In genomic region chr12:1610072-1610643, GRCh38 we compare ENCODE assay signal across 20 cellular contexts. TPM values are rescaled to one million over a fixed set of nuclear protein-coding genes. Genes with fewer than 3 reads are reported as not detected.
A peak's percentile ranks its signal among the peaks of the same experiment; 100 is the strongest.
DNase-seq lines count a peak whose midpoint lies in the region; ATAC-seq, FAIRE-seq and TF ChIP-seq lines count a peak whose summit lies in the region.
"Had no signal": no experiment of that assay in that cellular context is flagged by ENCODE, and none has a peak within 500 bp of the region (broad histone marks: within the 10 kb centered on the region; RNA-seq: fewer than 3 reads in every experiment).

No MANE protein-coding gene starts in this region.

- H3K36me3 Mint-ChIP-seq in HFFc6 (ENCODE audit: low read depth) = peaks cover 22% of the 10 kb centered on the region
- H3K36me3 Mint-ChIP-seq: CD14-positive monocyte; CD4-positive, alpha-beta memory T cell; IgD-negative memory B cell had no signal

- H4K20me1 ChIP-seq in K562 (replicated peaks; ENCODE audit: control insufficient read depth, insufficient read depth, low read length) = no peaks in the 10 kb centered on the region
- H4K20me1 ChIP-seq: BLaER1 had no signal

- H3K36me3 ChIP-seq in K562 (ENCODE audit: control insufficient read depth, insufficient read depth, low read length) (no peaks in the 10 kb centered on the region), liver (ENCODE audit: control insufficient read depth in 4 of 4, insufficient read depth in 3 of 4, low read depth in 1 of 4, low read length in 3 of 4) (no peaks in the 10 kb centered on the region), pancreas (no peaks in the 10 kb centered on the region), transverse colon (no peaks in the 10 kb centered on the region)
- H3K36me3 ChIP-seq: BLaER1 had no signal

- H3K9ac ChIP-seq in K562 (ENCODE audit: insufficient read depth in 1 of 2, low read depth in 2 of 2, low read length in 2 of 2) (no peak overlapping the region), liver (ENCODE audit: low read depth in 1 of 2, low read length in 2 of 2) (no peak overlapping the region)
- H3K9ac ChIP-seq: BLaER1 had no signal

- H3K79me2 ChIP-seq in K562 (ENCODE audit: control insufficient read depth, insufficient read depth, low read length) = no peaks in the 10 kb centered on the region

- intact Hi-C loops in K562 (cut with micrococcal nuclease) (no loop called here), pancreas (cut with DNase I) (no loop called here), transverse colon (cut with DNase I; ENCODE audit: low total_unique reads) (no loop called here)

- no peaks in the 10 kb centered on the region for H3K9me1 ChIP-seq in K562 (ENCODE audit: control insufficient read depth, insufficient read depth, low read length)

- H3K9me3 ChIP-seq in K562 (replicated peaks; ENCODE audit: control insufficient read depth, insufficient read depth, low read depth, low read length) (no peaks in the 10 kb centered on the region), liver (ENCODE audit: control insufficient read depth in 4 of 4, low read length in 3 of 4) (no peaks in the 10 kb centered on the region), pancreas (no peaks in the 10 kb centered on the region), transverse colon (no peaks in the 10 kb centered on the region)
- H3K9me3 ChIP-seq: BLaER1 had no signal

- no peak overlapping the region for H3K27ac ChIP-seq in K562 (ENCODE audit: extremely low read depth, low read depth, low read length)
- no peak overlapping the region for H3K27ac ChIP-seq in liver (ENCODE audit: low read depth in 1 of 2, low read length in 2 of 2)
- peak overlapping the region in 2 of 4 donors; percentile 34 to 62 for H3K27ac ChIP-seq in pancreas
- no peak overlapping the region for H3K27ac ChIP-seq in transverse colon
- H3K27ac ChIP-seq: BLaER1 had no signal

- H3K4me3 ChIP-seq in K562 = no peak overlapping the region
- H3K4me3 ChIP-seq in liver (ENCODE audit: low read depth in 1 of 3, low read length in 3 of 3) = no peak overlapping the region
- no peak overlapping the region for H3K4me3 ChIP-seq in pancreas
- no peak overlapping the region for H3K4me3 ChIP-seq in transverse colon
- H3K4me3 ChIP-seq: BLaER1 had no signal

- H3K4me1 ChIP-seq in K562 (replicated peaks in 1 of 2; ENCODE audit: control insufficient read depth in 2 of 2, insufficient read depth in 2 of 2, low read length in 2 of 2) (peaks cover 17 to 18% of the 10 kb centered on the region in 2 experiments; a peak in 4 of 5 replicates), liver (ENCODE audit: control insufficient read depth in 4 of 4, insufficient read depth in 4 of 4, low read length in 3 of 4) (peaks cover 5 to 46% (median 37%) of the 10 kb centered on the region in 4 donors), pancreas (peaks cover 28 to 35% (median 29%) of the 10 kb centered on the region in 3 donors), transverse colon (peaks cover 10 to 33% (median 13%) of the 10 kb centered on the region in 4 donors)

- no peak overlapping the region for H3K4me3 Mint-ChIP-seq in HFFc6
- H3K4me3 Mint-ChIP-seq: CD14-positive monocyte; CD4-positive, alpha-beta memory T cell; H9; IgD-negative memory B cell had no signal

- peaks cover 5% of the 10 kb centered on the region for H3K27me3 Mint-ChIP-seq in HFFc6 (ENCODE audit: insufficient read depth)

- ATAC-seq in K562 = no peak
- ATAC-seq in pancreas = peak in 3 of 4 donors; percentile 7 to 52 (median 38)
- no peak for ATAC-seq in GM18502 (IDR thresholded peaks at IDR 0.05; ENCODE audit: poor library complexity, unreplicated experiment)
- ATAC-seq in activated CD4-positive, CD25-positive, alpha-beta regulatory T cell treated with anti-CD3 and anti-CD28 coated beads, Interleukin-2, amount 50 U/mL, for 24 hours = no peak
- no peak for ATAC-seq in GM21447 (IDR thresholded peaks at IDR 0.05; ENCODE audit: unreplicated experiment)

- H3K4me2 ChIP-seq in K562 (ENCODE audit: insufficient read depth, low read length) = no peak overlapping the region
- H3K4me2 ChIP-seq: BLaER1 had no signal

- no peak for DNase-seq in HFFc6
- no peak for DNase-seq in K562 (ENCODE audit: extremely low read depth in 1 of 4, low spot score in 3 of 4)
- DNase-seq in pancreas = peak in 1 of 6 donors; percentile 51
- no peak for DNase-seq in transverse colon
- DNase-seq: 8988T; CD4-positive, alpha-beta memory T cell; DMS153; DMS79; GDM1; H9 had no signal

- peak overlapping the region; percentile 45; the same call in 1 of the 2 replicates for H2AFZ ChIP-seq in K562 (ENCODE audit: low read depth, low read length)

- no peak for TF ChIP-seq RAD21 in K562 (CRISPR knock-in tag; conservative IDR thresholded peaks at IDR 0.05 in 1 of 2, IDR thresholded peaks at IDR 0.05 in 1 of 2)
- TF ChIP-seq RAD21 in liver (IDR thresholded peaks at IDR 0.05) = no peak

- 85% methylated on average over 7 of the region's 7 CpGs for WGBS in K562 (ENCODE audit: insufficient coverage, low coverage, missing lambda C conversion rate)
- WGBS in liver = 37% methylated on average over 7 of the region's 7 CpGs
- WGBS in pancreas, 2 donors = 25 to 35% methylated on average over 7 of the region's 7 CpGs
- 54 to 87% methylated on average over 2 to 7 of the region's 7 CpGs for WGBS in transverse colon (ENCODE audit: low coverage in 1 of 2), 2 donors

- in situ Hi-C loops in K562 (cut with MboI) (no loop called here), transverse colon (cut with MboI; ENCODE audit: low pct_ligation_motif_present in 1 of 4, low pct_unique_long_range_greater_than_20kb in 1 of 4, low sequenced_read_pairs in 3 of 4) (no loop called here)

- CTCF ChIA-PET in K562 (lab: Yijun Ruan, JAX; ENCODE audit: low intra/inter-chr PET ratio) = no interaction called here

- peaks cover 80% of the 10 kb centered on the region for H3K4me1 Mint-ChIP-seq in HFFc6 (ENCODE audit: low read depth)

- no peak for FAIRE-seq in K562 (lab: Jason Lieb, UNC)
- FAIRE-seq in pancreas (lab: Jason Lieb, UNC) = no peak
- FAIRE-seq: GM12892, H1 had no signal

- POLR2A ChIA-PET in K562 (lab: Yijun Ruan, JAX) = no interaction called here

- peak overlapping the region; percentile 73 for H3K27ac Mint-ChIP-seq in HFFc6
- H3K27ac Mint-ChIP-seq: CD4-positive, alpha-beta memory T cell; H9; IgD-negative memory B cell had no signal

- H3K27me3 ChIP-seq in K562 (ENCODE audit: control insufficient read depth in 2 of 2, insufficient read depth in 2 of 2, low read length in 2 of 2) (no peaks in the 10 kb centered on the region), liver (ENCODE audit: control insufficient read depth in 4 of 4, insufficient read depth in 4 of 4, low read length in 3 of 4) (no peaks in the 10 kb centered on the region), pancreas (no peaks in the 10 kb centered on the region), transverse colon (no peaks in the 10 kb centered on the region)
- H3K27me3 ChIP-seq: BLaER1 had no signal

- no peaks in the 10 kb centered on the region for H3K9me3 Mint-ChIP-seq in HFFc6
- H3K9me3 Mint-ChIP-seq: CD14-positive monocyte, H9, IgD-negative memory B cell had no signal

- no TSS peak for BruUV-seq in K562 (replicated peaks; lab: Mats Ljungman, UMichigan)

- TF ChIP-seq CTCF in HFFc6 (IDR thresholded peaks at IDR 0.05) (no peak), K562 (IDR thresholded peaks at IDR 0.05 in 2 of 3, conservative IDR thresholded peaks at IDR 0.05 in 1 of 3; ENCODE audit: insufficient read depth in 2 of 3, low read depth in 1 of 3, low read length in 3 of 3) (no peak), liver (IDR thresholded peaks at IDR 0.05; ENCODE audit: low read depth, low read length, missing input control) (no peak), pancreas (IDR thresholded peaks at IDR 0.05) (no peak), transverse colon (IDR thresholded peaks at IDR 0.05) (no peak)

- no peak for TF ChIP-seq EP300 in K562 (IDR thresholded peaks at IDR 0.05; ENCODE audit: low read length)
- TF ChIP-seq EP300 in transverse colon (IDR thresholded peaks at IDR 0.05; ENCODE audit: low read depth) = no peak

- no peak for TF ChIP-seq POLR2A in K562 (conservative IDR thresholded peaks at IDR 0.05)
- no peak for TF ChIP-seq POLR2A in transverse colon (IDR thresholded peaks at IDR 0.05)

RNA-seq across cellular contexts. Expression of gene FBXL14, which starts 15.8 kb away (rescaled TPM):
- 1 to 10 TPM; 5.2 to 6.5 (median 5.4) TPM for total RNA-seq in HFFc6 (2021; fragmentation: NEBNext Ultra II Directional; extraction: Animal tissue kit (Norgen Biotek cat#: 25700))
- total RNA-seq in K562 (2011; cell fraction: chromatin; rRNA removed; ENCODE audit: low replicate concordance) = 1.6 and 6.6 TPM in 2 replicates
- total RNA-seq in K562 (2011; cell fraction: nucleolus; rRNA removed) = 7.8 and 11.2 TPM in 2 replicates
- total RNA-seq in K562 (2011; cell fraction: nucleoplasm; rRNA removed) = 4.3 and 5.0 TPM in 2 replicates
- total RNA-seq in K562 (2014; rRNA removed) (7.1 and 7.8 TPM in 2 replicates), K562 (2014; rRNA removed; fragmentation: Illumina TruSeq; extraction: Trizol) (0.22 and 0.65 TPM in 2 replicates), K562 (2015; rRNA removed; fragmentation: Illumina TruSeq; extraction: Trizol) (4.8 and 5.3 TPM in 2 replicates), K562 (2021) (9.8 and 11.0 TPM in 2 replicates), liver (1 to 10 TPM; 5.1 to 7.5 TPM), pancreas (10 to 100 TPM in 3 of 6 donors, 1 to 10 TPM in 3; 8.1 to 14.2 (median 9.6) TPM), transverse colon (10 to 100 TPM; 15.5 to 44.4 (median 28.0) TPM)
- polyA plus RNA-seq in K562 (2011; rRNA removed) (3.3 and 4.6 TPM in 2 replicates), K562 (2014; fragmentation: Illumina TruSeq; extraction: Trizol) (1.2 and 3.3 TPM in 2 replicates), K562 (2014; fragmentation: Nextera tagmentation; extraction: Ambion mirVana) (under 1 TPM; 0.13 to 0.17 TPM), K562 (2014; rRNA removed) (6.3 and 7.6 TPM in 2 replicates), liver (1 to 10 TPM in 1 of 2 donors, under 1 TPM in 1; 0.67 to 4.8 TPM), pancreas (1 to 10 TPM; 3.2 to 5.0 TPM)
- 6.7 and 16.0 TPM in 2 replicates for polyA plus RNA-seq in K562 (2011; cell fraction: cytosol; rRNA removed)
- polyA plus RNA-seq in K562 (2011; cell fraction: nucleus; rRNA removed) = 3.4 and 5.1 TPM in 2 replicates
- 6.5 and 9.3 TPM in 2 replicates for polyA plus RNA-seq in K562 (2012)
- 3.3 and 6.3 TPM in 2 replicates for polyA minus RNA-seq in K562 (2011; rRNA and poly(A)+ RNA removed)
- polyA minus RNA-seq in K562 (2011; cell fraction: cytosol; rRNA and poly(A)+ RNA removed) = 8.7 TPM in 2 replicates
- 5.9 and 7.4 TPM in 2 replicates for polyA minus RNA-seq in K562 (2011; cell fraction: nucleus; rRNA and poly(A)+ RNA removed)

RNA-seq across cellular contexts. Expression of gene WNT5B, which starts 18.9 kb away (rescaled TPM):
- total RNA-seq in HFFc6 (2021; fragmentation: NEBNext Ultra II Directional; extraction: Animal tissue kit (Norgen Biotek cat#: 25700)) = 100 to 1,000 TPM; 191 to 289 (median 200) TPM
- 2.9 and 11.1 TPM in 2 replicates for total RNA-seq in K562 (2011; cell fraction: chromatin; rRNA removed; ENCODE audit: low replicate concordance)
- total RNA-seq in K562 (2011; cell fraction: nucleolus; rRNA removed) = 12.0 TPM in 2 replicates
- total RNA-seq in K562 (2011; cell fraction: nucleoplasm; rRNA removed) = 6.7 and 8.2 TPM in 2 replicates
- total RNA-seq in K562 (2014; rRNA removed) (15.0 and 16.8 TPM in 2 replicates), K562 (2014; rRNA removed; fragmentation: Illumina TruSeq; extraction: Trizol) (5.3 and 5.4 TPM in 2 replicates), K562 (2015; rRNA removed; fragmentation: Illumina TruSeq; extraction: Trizol) (7.8 and 8.9 TPM in 2 replicates), K562 (2021) (14.6 and 18.4 TPM in 2 replicates), liver (1 to 10 TPM in 1 of 2 donors, under 1 TPM in 1; 0.59 to 2.4 TPM), pancreas (1 to 10 TPM in 2 of 6 donors, under 1 TPM in 4; 0.72 to 2.8 (median 0.92) TPM), transverse colon (1 to 10 TPM in 2 of 4 donors, under 1 TPM in 1, not detected in 1; 0.80 to 3.5 (median 3.5) TPM)
- polyA plus RNA-seq in K562 (2011; rRNA removed) (3.0 and 5.1 TPM in 2 replicates), K562 (2014; fragmentation: Illumina TruSeq; extraction: Trizol) (5.4 and 6.8 TPM in 2 replicates), K562 (2014; fragmentation: Nextera tagmentation; extraction: Ambion mirVana) (under 1 TPM; 0.42 to 0.80 TPM), K562 (2014; rRNA removed) (5.4 and 6.2 TPM in 2 replicates), liver (1 to 10 TPM in 1 of 2 donors, under 1 TPM in 1; 0.92 to 1.0 TPM), pancreas (under 1 TPM; 0.72 to 0.85 TPM)
- polyA plus RNA-seq in K562 (2011; cell fraction: cytosol; rRNA removed) = 5.7 and 6.2 TPM in 2 replicates
- polyA plus RNA-seq in K562 (2011; cell fraction: nucleus; rRNA removed) = 5.1 and 6.0 TPM in 2 replicates
- polyA plus RNA-seq in K562 (2012) = 3.9 and 8.4 TPM in 2 replicates
- 4.1 and 5.8 TPM in 2 replicates for polyA minus RNA-seq in K562 (2011; rRNA and poly(A)+ RNA removed)
- polyA minus RNA-seq in K562 (2011; cell fraction: cytosol; rRNA and poly(A)+ RNA removed) = 5.7 and 6.3 TPM in 2 replicates
- 1.5 and 3.0 TPM in 2 replicates for polyA minus RNA-seq in K562 (2011; cell fraction: nucleus; rRNA and poly(A)+ RNA removed)
- total RNA-seq: HT-29 had no signal

Comparison
In these comparisons a context has a peak if more than half of its experiments do, and no peak if none do; other contexts are left out.
1. ATAC-seq: peak in pancreas (3 of 4); none in K562 (single experiment), GM18502 (single experiment), activated CD4-positive, CD25-positive, alpha-beta regulatory T cell treated with anti-CD3 and anti-CD28 coated beads, Interleukin-2, amount 50 U/mL, for 24 hours (0 of 2) and GM21447 (single experiment).
2. RNA of gene WNT5B, which starts 18.9 kb away (total RNA-seq): 191 to 289 TPM in HFFc6; 2.9 to 18.4 TPM in K562, 0.80 to 3.5 TPM in transverse colon, 0.59 to 2.4 TPM in liver and 0.72 to 2.8 TPM in pancreas; every median in the first group is over 4 times any median in the second.